In the genomic region with DNA sequence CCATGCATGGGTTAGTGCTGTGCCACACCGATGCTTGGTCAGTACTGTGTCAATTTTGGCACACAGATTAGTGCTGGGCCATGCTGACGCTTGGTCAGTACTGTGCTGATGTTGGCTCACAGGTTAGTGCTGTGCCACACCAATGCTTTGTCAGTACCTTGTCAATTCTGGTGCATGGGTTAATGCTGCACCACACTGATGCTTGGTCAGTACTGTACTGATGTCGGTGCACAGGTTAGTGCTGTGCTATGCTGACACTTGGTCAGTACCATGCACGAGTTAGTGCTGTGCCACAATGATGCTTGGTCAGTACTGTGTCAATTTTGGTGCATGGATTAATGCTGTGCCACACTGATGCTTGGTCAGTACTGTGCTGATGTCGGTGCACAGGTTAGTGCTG, we compare ENCODE assay signal across 23 cellular contexts.
DNase-seq lines count a peak whose midpoint lies in the region; ATAC-seq, FAIRE-seq and TF ChIP-seq lines count a peak whose summit lies in the region.
"Had no signal": no experiment of that assay in that cellular context is flagged by ENCODE, and none has a peak within 500 bp of the region (broad histone marks: within the 10 kb centered on the region; RNA-seq: fewer than 3 reads in every experiment).

No MANE protein-coding gene starts in this region.

- H2BK15ac ChIP-seq in IMR-90 (ENCODE audit: low read depth, low read length) = no peak overlapping the region; the same call in 2 of the 3 replicates
- peak overlapping the region; percentile 28 for H2BK15ac ChIP-seq in neuronal stem cell (ENCODE audit: low read length)

- 0 out of 2 replicates have a peak overlapping the region, but pooled peaks have one; percentile 11 for H2BK20ac ChIP-seq in IMR-90 (ENCODE audit: low read depth, low read length)

- BruUV-seq in IMR-90 (replicated peaks; lab: Mats Ljungman, UMichigan) = no TSS peak

- no peak overlapping the region for H2AK9ac ChIP-seq in IMR-90 (replicated peaks; ENCODE audit: low read depth, low read length, poor library complexity)

- H3K36me3 ChIP-seq in IMR-90 (ENCODE audit: control insufficient read depth, insufficient read depth, low read length) = peaks cover 5% of the 10 kb centered on the region
- no peaks in the 10 kb centered on the region for H3K36me3 ChIP-seq in neuronal stem cell (replicated peaks in 1 of 2; ENCODE audit: control insufficient read depth in 2 of 2, insufficient read depth in 2 of 2, low read length in 2 of 2)
- H3K36me3 ChIP-seq: BLaER1 treated with 17β-estradiol and CSF1 and Interleukin-3, amounts not matched to agents 10 nM and 100 nM had no signal

- H2BK120ac ChIP-seq in IMR-90 (ENCODE audit: low read depth, low read length) (peak overlapping the region; percentile 3; the same call in 1 of the 2 replicates), neuronal stem cell (ENCODE audit: low read depth, low read length) (no peak overlapping the region)

- intact Hi-C loops in IMR-90 (cut with micrococcal nuclease) = no loop called here

- H3K9me3 ChIP-seq in IMR-90 (ENCODE audit: control insufficient read depth, insufficient read depth, low read length) = no peaks in the 10 kb centered on the region
- no peaks in the 10 kb centered on the region for H3K9me3 ChIP-seq in neuronal stem cell (replicated peaks in 1 of 2; ENCODE audit: control insufficient read depth in 2 of 2, insufficient read depth in 1 of 2, low read depth in 1 of 2, low read length in 2 of 2)
- H3K9me3 ChIP-seq: BLaER1 treated with 17β-estradiol and CSF1 and Interleukin-3, amounts not matched to agents 10 nM and 100 nM had no signal

- FAIRE-seq in GM12891 (lab: Jason Lieb, UNC) (peak; percentile 16), urothelium cell line (lab: Jason Lieb, UNC) (peak; percentile 70)
- FAIRE-seq: A204.1, GM12878, GM19239 had no signal

- H3K79me1 ChIP-seq in IMR-90 (ENCODE audit: low read depth in 1 of 2, low read length in 2 of 2) (peaks cover 0 to 6% of the 10 kb centered on the region in 2 experiments; a peak in 1 of 4 replicates), neuronal stem cell (ENCODE audit: low read depth, low read length) (no peaks in the 10 kb centered on the region)

- peak overlapping the region; percentile 50 for H2BK12ac ChIP-seq in neuronal stem cell (ENCODE audit: low read length)

- peaks cover 25% of the 10 kb centered on the region for H3K9me1 ChIP-seq in IMR-90 (ENCODE audit: insufficient read depth, low read length)

- H3K4ac ChIP-seq in IMR-90 (ENCODE audit: low read depth, low read length) (peak overlapping the region; percentile 54; the same call in 1 of the 2 replicates), neuronal stem cell (ENCODE audit: low read length) (no peak overlapping the region)

- in situ Hi-C loops in IMR-90 (cut with MboI; ENCODE audit: low sequenced_read_pairs) = no loop called here

- no peak for DNase-seq in GM12891 (ENCODE audit: insufficient read length, low spot score)
- DNase-seq in IMR-90 = no peak
- DNase-seq in neuronal stem cell (ENCODE audit: low spot score) = no peak
- no peak for DNase-seq in urothelium cell line (ENCODE audit: low spot score)
- DNase-seq in COR-L47 (lab: John Stamatoyannopoulos, UW) = no peak
- DNase-seq: 8988T; AML-193; CD4-positive, alpha-beta T cell; CD8-positive, alpha-beta T cell; DMS 273 treated with DMSO at 0.1 percent for 48 hours; DMS153; DMS53; DMS79; DND-41; EL; GDM1 had no signal

- H3K27me3 ChIP-seq in IMR-90 (ENCODE audit: control insufficient read depth, insufficient read depth, low read length) = no peaks in the 10 kb centered on the region
- H3K27me3 ChIP-seq in neuronal stem cell (ENCODE audit: control insufficient read depth in 3 of 3, insufficient read depth in 3 of 3, low read depth in 1 of 3, low read length in 3 of 3) = no peaks in the 10 kb centered on the region
- H3K27me3 ChIP-seq: BLaER1 treated with 17β-estradiol and CSF1 and Interleukin-3, amounts not matched to agents 10 nM and 100 nM had no signal

- TF ChIP-seq RAD21 in IMR-90 (IDR thresholded peaks at IDR 0.05; ENCODE audit: low read length) = no peak

- no peak overlapping the region for H3K23ac ChIP-seq in IMR-90 (ENCODE audit: low read depth, low read length)
- no peak overlapping the region for H3K23ac ChIP-seq in neuronal stem cell (ENCODE audit: low read depth, low read length, poor library complexity)

- dilution Hi-C loops in IMR-90 (cut with HindIII; ENCODE audit: low sequenced_read_pairs, unreplicated experiment) = no loop called here

- H2AFZ ChIP-seq in IMR-90 (replicated peaks; ENCODE audit: low read length, poor library complexity) (no peak overlapping the region), neuronal stem cell (ENCODE audit: low read length) (no peak overlapping the region)

- H4K5ac ChIP-seq in IMR-90 (ENCODE audit: low read depth, low read length) = peak overlapping the region; percentile 59; the same call in 1 of the 2 replicates

- WGBS in IMR-90 (ENCODE audit: extremely low coverage in 2 of 2, insufficient read length in 1 of 2), 2 experiments = 98% methylated on average over 5 of the region's 5 CpGs; no CpG with 5 or more reads in 1 of the 2 experiments
- WGBS in neuronal stem cell (ENCODE audit: extremely low coverage in 2 of 2, insufficient read length in 2 of 2, insufficient replicate concordance in 1 of 2), 2 donors = no CpG with 5 or more reads among the region's 5 CpGs

- no peak overlapping the region for H3K4me2 ChIP-seq in IMR-90 (ENCODE audit: low read depth, low read length)
- no peak overlapping the region for H3K4me2 ChIP-seq in neuronal stem cell (ENCODE audit: insufficient read depth, low read length, poor library complexity, severe bottlenecking)
- H3K4me2 ChIP-seq: BLaER1 treated with 17β-estradiol and CSF1 and Interleukin-3, amounts not matched to agents 10 nM and 100 nM had no signal

- H3K4me3 ChIP-seq in IMR-90 (ENCODE audit: insufficient read depth, low read depth, low read length) (no peak overlapping the region), neuronal stem cell (ENCODE audit: low read length in 2 of 2) (no peak overlapping the region)
- H3K4me3 ChIP-seq: BLaER1 treated with 17β-estradiol and CSF1 and Interleukin-3, amounts not matched to agents 10 nM and 100 nM; GM12878 had no signal

- H3K27ac ChIP-seq in IMR-90 (ENCODE audit: insufficient read depth, low read length) = no peak overlapping the region
- no peak overlapping the region for H3K27ac ChIP-seq in neuronal stem cell (replicated peaks; ENCODE audit: low read length)
- H3K27ac ChIP-seq: BLaER1 treated with 17β-estradiol and CSF1 and Interleukin-3, amounts not matched to agents 10 nM and 100 nM; C4-2B had no signal

- no peak for ATAC-seq in IMR-90 (ENCODE audit: low read depth)
- no peak for ATAC-seq in SK-N-SH treated with all-trans-retinoic acid at 6 μM for 48 hours
- no peak for ATAC-seq in HG03571 (IDR thresholded peaks at IDR 0.05; ENCODE audit: unreplicated experiment)
- ATAC-seq: CD8-positive, alpha-beta T cell; GM12878 had no signal

- H3K9ac ChIP-seq in IMR-90 (ENCODE audit: low read depth, low read length) = no peak overlapping the region
- no peak overlapping the region for H3K9ac ChIP-seq in neuronal stem cell (ENCODE audit: low read depth, low read length, poor library complexity)
- H3K9ac ChIP-seq: BLaER1 treated with 17β-estradiol and CSF1 and Interleukin-3, amounts not matched to agents 10 nM and 100 nM had no signal

- H2BK5ac ChIP-seq in IMR-90 (ENCODE audit: low read depth, low read length, poor library complexity, severe bottlenecking) (no peak overlapping the region), neuronal stem cell (ENCODE audit: low read length) (no peak overlapping the region)

- CTCF ChIA-PET in IMR-90 (lab: Yijun Ruan, JAX) = no interaction called here

- TF ChIP-seq POLR2A in GM12891 (IDR thresholded peaks at IDR 0.05; ENCODE audit: low read depth, low read length) = no peak
- TF ChIP-seq POLR2A in IMR-90 (IDR thresholded peaks at IDR 0.05; ENCODE audit: low read depth, low read length) = no peak

- H3K4me1 ChIP-seq in IMR-90 (ENCODE audit: control insufficient read depth, insufficient read depth, low read length) (peaks cover 22% of the 10 kb centered on the region), neuronal stem cell (ENCODE audit: control insufficient read depth in 2 of 2, insufficient read depth in 1 of 2, low read depth in 1 of 2, low read length in 2 of 2) (peaks cover 2 to 3% of the 10 kb centered on the region in 2 donors)

- no peaks in the 10 kb centered on the region for H4K20me1 ChIP-seq in IMR-90 (ENCODE audit: insufficient read depth, low read length)
- H4K20me1 ChIP-seq: BLaER1 treated with 17β-estradiol and CSF1 and Interleukin-3, amounts not matched to agents 10 nM and 100 nM had no signal

- no peak for TF ChIP-seq CTCF in IMR-90 (conservative IDR thresholded peaks at IDR 0.05; ENCODE audit: low read depth, low read length)

- H3K18ac ChIP-seq in IMR-90 (ENCODE audit: low read depth, low read length) (peak overlapping the region; percentile 38; the same call in 1 of the 2 replicates), neuronal stem cell (ENCODE audit: low read length) (no peak overlapping the region)

- H3K14ac ChIP-seq in IMR-90 (replicated peaks; ENCODE audit: low read depth, low read length) (no peak overlapping the region), neuronal stem cell (ENCODE audit: low read length) (no peak overlapping the region)

- no peak overlapping the region for H4K8ac ChIP-seq in IMR-90 (ENCODE audit: low read depth in 2 of 2, low read length in 2 of 2)
- peak overlapping the region; percentile 87 for H4K8ac ChIP-seq in neuronal stem cell (ENCODE audit: low read depth, low read length)

- peak overlapping the region; percentile 65 for H2AK5ac ChIP-seq in IMR-90 (ENCODE audit: low read depth, low read length)
- H2AK5ac ChIP-seq in neuronal stem cell (ENCODE audit: low read depth, low read length) = no peak overlapping the region

- POLR2A ChIA-PET in IMR-90 (lab: Charles Lee; ENCODE audit: unreplicated experiment) = no interaction called here

- H4K91ac ChIP-seq in IMR-90 (ENCODE audit: insufficient read depth, low read depth, low read length) (no peak overlapping the region; the same call in 1 of the 2 replicates), neuronal stem cell (ENCODE audit: low read depth, low read length, poor library complexity) (peak overlapping the region; percentile 34)

- H3K56ac ChIP-seq in IMR-90 (ENCODE audit: extremely low read depth, insufficient read depth, low read length) = no peak overlapping the region

TF ChIP-seq in GM12891, 5 proteins besides CTCF, POLR2A, EP300 and RAD21:
- TF ChIP-seq SPI1 (IDR thresholded peaks at IDR 0.05; ENCODE audit: low read depth, low read length) (no peak), TAF1 (IDR thresholded peaks at IDR 0.05; ENCODE audit: low read depth, low read length) (no peak)

TF ChIP-seq in SK-N-SH treated with all-trans-retinoic acid at 6 μM for 48 hours, 23 proteins besides CTCF, POLR2A, EP300 and RAD21 (continues in another document):
- TF ChIP-seq SNAI2 (CRISPR knock-in tag; IDR thresholded peaks at IDR 0.05) = no peak
- no peak for TF ChIP-seq ISL1 (CRISPR knock-in tag; IDR thresholded peaks at IDR 0.05)
- no peak for TF ChIP-seq ZNF8 (CRISPR knock-in tag; IDR thresholded peaks at IDR 0.05)
- TF ChIP-seq RARB (CRISPR knock-in tag; IDR thresholded peaks at IDR 0.05) = no peak
- no peak for TF ChIP-seq ZFP30 (CRISPR knock-in tag; IDR thresholded peaks at IDR 0.05)
- no peak for TF ChIP-seq ZNF70 (CRISPR knock-in tag; IDR thresholded peaks at IDR 0.05)
- no peak for TF ChIP-seq ESRRG (CRISPR knock-in tag; IDR thresholded peaks at IDR 0.05)
- TF ChIP-seq CSDC2 (CRISPR knock-in tag; IDR thresholded peaks at IDR 0.05) = no peak
- no peak for TF ChIP-seq ZNF565 (CRISPR knock-in tag; conservative IDR thresholded peaks at IDR 0.05; ENCODE audit: low read depth)
